Comparison of ENCODE assay signal across 28 cellular contexts in the genomic region with DNA sequence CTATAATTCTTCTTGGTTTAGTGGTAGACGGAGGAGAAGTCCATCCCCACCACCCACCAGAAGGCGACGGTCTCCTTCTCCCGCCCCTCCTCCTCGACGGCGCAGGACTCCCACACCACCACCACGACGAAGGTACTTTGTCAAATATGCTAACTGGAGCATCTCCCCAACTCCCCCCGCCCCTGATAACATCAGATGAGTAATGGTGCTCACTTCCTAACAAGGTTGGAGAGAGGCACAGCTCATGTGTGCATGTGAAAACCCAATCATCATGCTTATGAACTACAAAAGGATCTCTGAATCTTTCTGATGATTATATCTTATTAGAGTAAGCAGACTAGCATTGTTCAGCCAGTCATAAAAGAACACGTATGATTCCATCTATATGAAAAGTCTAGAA.
"Had no signal": no experiment of that assay in that cellular context is flagged by ENCODE, and none has a peak within 500 bp of the region (broad histone marks: within the 10 kb centered on the region; RNA-seq: fewer than 3 reads in every experiment).

No MANE protein-coding gene starts in this region.

- H3K79me2 ChIP-seq: parathyroid adenoma had no signal

- H3K27me3 ChIP-seq: neural progenitor cell, neutrophil, spleen, stomach, testis, thyroid gland, transverse colon, upper lobe of left lung, vagina had no signal

- ATAC-seq: natural killer cell; right cardiac atrium; sciatic nerve; stimulated activated memory B cell treated with anti-CD40 and anti-IgM and Interleukin-4, amounts not matched to agents 10 μg/mL and 1 μg/mL and 100 μg/mL, for 72 hours; stimulated activated naive CD8-positive, alpha-beta T cell treated with anti-CD3 and anti-CD28 coated beads, Interleukin-15, Interleukin-2, amounts not matched to agents 100 U/mL and 50 U/mL, for 24 hours had no signal

- H3K4me1 Mint-ChIP-seq: mesothelial cell of epicardium; neural progenitor cell; stimulated activated memory B cell treated with anti-CD40 and anti-IgM and Interleukin-4, amounts not matched to agents 10 μg/mL and 1 μg/mL and 100 μg/mL, for 72 hours had no signal

- H3K9me3 ChIP-seq: left ventricle myocardium inferior, neutrophil, prostate gland, spleen, stomach, testis, thyroid gland, transverse colon, upper lobe of left lung, vagina had no signal

- DNase-seq: hippocampal formation; immature natural killer cell; left ventricle myocardium inferior; mesendoderm; naive B cell; natural killer cell; nephron progenitor cell; occipital lobe; retina; right cardiac atrium; small intestine; spleen; stimulated activated CD4-positive, alpha-beta T cell treated with anti-CD3 and anti-CD28 coated beads, Interleukin-4, amount 100 ng/mL, for 24 hours; stimulated activated naive CD8-positive, alpha-beta T cell treated with anti-CD3 and anti-CD28 coated beads, Interleukin-15, Interleukin-2, amounts not matched to agents 100 U/mL and 50 U/mL, for 24 hours; stomach; testis; thyroid gland; transverse colon; upper lobe of left lung had no signal

- H3K27ac ChIP-seq: left ventricle myocardium inferior, neural progenitor cell, neutrophil, parathyroid adenoma, prostate gland, spleen, stomach, testis, thyroid gland, transverse colon, upper lobe of left lung, vagina had no signal

- H3K4me3 ChIP-seq: left ventricle myocardium inferior, lung, neural progenitor cell, prostate gland, spleen, stomach, testis, thyroid gland, transverse colon, upper lobe of left lung, vagina had no signal

- H3K4me1 ChIP-seq: neural progenitor cell, parathyroid adenoma, prostate gland, spleen, stomach, thyroid gland, transverse colon, upper lobe of left lung, vagina had no signal

- H2AFZ ChIP-seq: neural progenitor cell, parathyroid adenoma had no signal

- H3K4me2 ChIP-seq: neural progenitor cell had no signal

- FAIRE-seq: small intestine had no signal

- H3K27me3 Mint-ChIP-seq: naive B cell; stimulated activated memory B cell treated with anti-CD40 and anti-IgM and Interleukin-4, amounts not matched to agents 10 μg/mL and 1 μg/mL and 100 μg/mL, for 72 hours had no signal

- H3K9ac ChIP-seq: neural progenitor cell, parathyroid adenoma had no signal

- H3K4me3 Mint-ChIP-seq: immature natural killer cell; mesothelial cell of epicardium; naive B cell; natural killer cell; nephron progenitor cell; neural progenitor cell; stimulated activated memory B cell treated with anti-CD40 and anti-IgM and Interleukin-4, amounts not matched to agents 10 μg/mL and 1 μg/mL and 100 μg/mL, for 72 hours had no signal

- H3K27ac Mint-ChIP-seq: mesothelial cell of epicardium; natural killer cell; nephron progenitor cell; neural progenitor cell; stimulated activated memory B cell treated with anti-CD40 and anti-IgM and Interleukin-4, amounts not matched to agents 10 μg/mL and 1 μg/mL and 100 μg/mL, for 72 hours had no signal
